ENCODE assay signal across 9 cellular contexts in the genomic region with DNA sequence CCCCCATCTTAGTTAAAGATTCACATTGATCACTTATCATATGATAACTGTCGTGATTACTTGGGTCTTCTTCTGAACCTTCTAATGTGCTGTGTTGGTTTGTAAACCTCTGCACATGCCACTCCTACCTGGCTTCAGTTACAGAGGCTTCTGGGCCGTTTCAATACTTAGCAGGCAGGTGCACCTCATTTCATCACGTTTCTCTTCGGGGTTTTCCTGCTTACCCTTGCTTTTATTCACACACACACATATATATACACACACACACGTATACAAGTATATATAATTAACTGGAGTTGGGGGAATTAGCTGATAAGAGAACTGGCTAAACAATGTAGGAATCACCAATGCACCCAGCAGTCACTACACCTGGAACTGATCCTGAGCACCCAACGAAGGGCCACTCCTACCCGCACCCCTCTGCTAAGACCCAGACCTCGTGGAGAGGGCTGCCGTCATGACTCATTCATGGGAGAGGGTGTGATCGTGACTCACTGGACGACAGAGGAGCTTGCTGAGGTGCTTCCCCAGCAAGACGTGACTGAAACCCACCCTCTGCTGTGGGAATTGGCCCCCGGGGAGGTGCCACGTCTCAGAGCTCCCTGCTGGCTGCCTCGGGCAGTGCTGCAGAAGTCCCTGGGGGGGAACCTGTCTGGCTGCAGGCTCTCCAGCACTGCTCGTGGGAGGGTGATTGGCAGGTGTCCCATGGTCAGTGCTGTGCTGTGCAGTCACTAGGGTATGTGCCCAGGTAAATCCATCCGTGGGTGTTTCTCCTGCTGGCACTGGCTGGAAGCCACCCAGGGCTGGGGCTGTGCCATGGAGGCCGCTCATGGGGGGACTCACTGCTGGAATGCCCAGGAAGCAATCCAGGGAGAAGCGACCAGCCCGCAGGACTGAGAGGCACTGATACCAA.
A peak's percentile ranks its signal among the peaks of the same experiment; 100 is the strongest.
DNase-seq lines count a peak whose midpoint lies in the region; ATAC-seq and TF ChIP-seq lines count a peak whose summit lies in the region.
"Had no signal": no experiment of that assay in that cellular context is flagged by ENCODE, and none has a peak within 500 bp of the region (broad histone marks: within the 10 kb centered on the region; RNA-seq: fewer than 3 reads in every experiment).

No MANE protein-coding gene starts in this region.

- H3K4me3 Mint-ChIP-seq in endodermal cell (no peak overlapping the region), HFFc6 (no peak overlapping the region)
- H3K4me3 Mint-ChIP-seq: dendritic cell treated with granulocyte-macrophage colony-stimulating factor and Interleukin-4, amounts not matched to agents 40 ng/mL and 50 ng/mL, for 4 days had no signal

- H3K4me1 Mint-ChIP-seq in endodermal cell (peaks cover 19% of the 10 kb centered on the region), HFFc6 (ENCODE audit: low read depth) (peaks cover 6% of the 10 kb centered on the region)

- H3K27ac Mint-ChIP-seq in endodermal cell = no peak overlapping the region
- no peak overlapping the region for H3K27ac Mint-ChIP-seq in HFFc6
- H3K27ac Mint-ChIP-seq: dendritic cell treated with granulocyte-macrophage colony-stimulating factor and Interleukin-4, amounts not matched to agents 40 ng/mL and 50 ng/mL, for 4 days had no signal

- TF ChIP-seq CTCF in endodermal cell (conservative IDR thresholded peaks at IDR 0.05) (peak; percentile 60), HFFc6 (IDR thresholded peaks at IDR 0.05) (no peak)

- H3K9me3 ChIP-seq in endodermal cell (ENCODE audit: control insufficient read depth, low read length) = peaks cover 28% of the 10 kb centered on the region

- no peak overlapping the region for H3K27ac ChIP-seq in endodermal cell (ENCODE audit: low read depth, low read length)

- WGBS in endodermal cell (ENCODE audit: insufficient coverage in 1 of 2, insufficient read length in 1 of 2), 2 experiments = 79 to 85% methylated on average over 12 to 19 of the region's 20 CpGs

- no peaks in the 10 kb centered on the region for H3K27me3 Mint-ChIP-seq in endodermal cell (ENCODE audit: insufficient read depth)
- peaks cover 15% of the 10 kb centered on the region for H3K27me3 Mint-ChIP-seq in HFFc6 (ENCODE audit: insufficient read depth)

- no peaks in the 10 kb centered on the region for H3K36me3 ChIP-seq in endodermal cell (ENCODE audit: control insufficient read depth, insufficient read depth, low read length)

- no peak overlapping the region for H3K9ac ChIP-seq in endodermal cell (ENCODE audit: extremely low read depth, low read length, poor library complexity, severe bottlenecking)

- peaks cover 13% of the 10 kb centered on the region for H3K9me3 Mint-ChIP-seq in endodermal cell
- peaks cover 19% of the 10 kb centered on the region for H3K9me3 Mint-ChIP-seq in HFFc6

- no peaks in the 10 kb centered on the region for H3K27me3 ChIP-seq in endodermal cell (ENCODE audit: control insufficient read depth, insufficient read depth, low read length, poor library complexity, severe bottlenecking)

- peak; percentile 67 for ATAC-seq in GM19397 (IDR thresholded peaks at IDR 0.05; ENCODE audit: unreplicated experiment)
- no peak for ATAC-seq in GM18517 (IDR thresholded peaks at IDR 0.05; ENCODE audit: unreplicated experiment)

- peaks cover 3% of the 10 kb centered on the region for H3K4me1 ChIP-seq in endodermal cell (ENCODE audit: control insufficient read depth, insufficient read depth, low read length)

- H3K36me3 Mint-ChIP-seq in endodermal cell (ENCODE audit: low read depth) (peaks cover 8% of the 10 kb centered on the region), HFFc6 (ENCODE audit: low read depth) (peaks cover 16% of the 10 kb centered on the region)

- DNase-seq in COLO829 (ENCODE audit: low spot score) = peak; percentile 54
- DNase-seq in M059J (ENCODE audit: low read depth) = peak; percentile 83
- DNase-seq in endodermal cell = peak; percentile 78
- peak; percentile 1 for DNase-seq in stimulated activated CD8-positive, alpha-beta memory T cell treated with anti-CD3 and anti-CD28 coated beads, Interleukin-12 subunit alpha, Interleukin-12 subunit beta, amount 100 ng/mL, for 24 hours (ENCODE audit: extremely low read depth)
- DNase-seq in NCI-H526 (lab: John Stamatoyannopoulos, UW) = no peak
- DNase-seq in HFFc6 = no peak

- H3K4me3 ChIP-seq in endodermal cell (ENCODE audit: low read length) = no peak overlapping the region

Comparison
In these comparisons a context has a peak if more than half of its experiments do, and no peak if none do; other contexts are left out.
1. DNase-seq: peak in COLO829 (single experiment), M059J (single experiment), endodermal cell (single experiment) and stimulated activated CD8-positive, alpha-beta memory T cell treated with anti-CD3 and anti-CD28 coated beads, Interleukin-12 subunit alpha, Interleukin-12 subunit beta, amount 100 ng/mL, for 24 hours (single experiment); none in NCI-H526 (0 of 2) and HFFc6 (single experiment).